In genomic region chr12:56579147-56579546, GRCh38 we compare ENCODE assay signal across 6 cellular contexts. TPM values are rescaled to one million over a fixed set of nuclear protein-coding genes. Genes with fewer than 3 reads are reported as not detected.
A peak's percentile ranks its signal among the peaks of the same experiment; 100 is the strongest.
DNase-seq lines count a peak whose midpoint lies in the region; ATAC-seq, FAIRE-seq and TF ChIP-seq lines count a peak whose summit lies in the region.
"Not testable (repeated sequence)": the region's sequence is repeated elsewhere in the genome, so short reads cannot be mapped to it uniquely, and the experiment has no call there.

No MANE protein-coding gene starts in this region.

- not testable (repeated sequence) for TF ChIP-seq CTCF in A549 (IDR thresholded peaks at IDR 0.05); K562 (IDR thresholded peaks at IDR 0.05 in 2 of 3, conservative IDR thresholded peaks at IDR 0.05 in 1 of 3; ENCODE audit: insufficient read depth in 2 of 3, low read depth in 1 of 3, low read length in 3 of 3); osteoblast (IDR thresholded peaks at IDR 0.05; ENCODE audit: extremely low read depth, low read depth, low read length)

- not testable (repeated sequence) for TF ChIP-seq EP300 in A549 (IDR thresholded peaks at IDR 0.05); K562 (IDR thresholded peaks at IDR 0.05; ENCODE audit: low read length)

- H3K27me3 ChIP-seq in K562 (ENCODE audit: control insufficient read depth in 2 of 2, insufficient read depth in 2 of 2, low read length in 2 of 2); osteoblast (ENCODE audit: insufficient read depth, low read length); trophoblast cell (ENCODE audit: insufficient read depth, low read length): not testable (repeated sequence)

- POLR2A ChIA-PET in A549 (lab: Yijun Ruan, JAX), result not testable (repeated sequence)
- POLR2A ChIA-PET in K562 (lab: Yijun Ruan, JAX), result interaction anchor here (0.9 to 1.4 kb wide), 2 partner anchors 10 to 12 kb away, joined by 3 to 4 read pairs; no protein-coding TSS in a partner anchor

- in situ Hi-C loops in K562 (cut with MboI), result loop anchor here (5.0 kb wide), 1 partner anchor 77 kb away; no protein-coding TSS in a partner anchor

- H2AK5ac ChIP-seq in trophoblast cell (ENCODE audit: low read length), result not testable (repeated sequence)

- FAIRE-seq in A549 (lab: Jason Lieb, UNC), result not testable (repeated sequence)
- FAIRE-seq in K562 (lab: Jason Lieb, UNC), result peak; percentile 6

- CTCF ChIA-PET in A549 (lab: Yijun Ruan, JAX) (interaction anchor here (0.6 to 21.2 kb wide), 6 partner anchors 12 to 138 kb away, joined by 3 to 282 read pairs (median 6); partner anchors contain the start of gene RBMS2), K562 (lab: Yijun Ruan, JAX; ENCODE audit: low intra/inter-chr PET ratio) (interaction anchor here (0.7 kb wide), 1 partner anchor 29 kb away, joined by 3 read pairs; no protein-coding TSS in a partner anchor)

- not testable (repeated sequence) for DNase-seq in A549 (ENCODE audit: low read depth in 1 of 2, low spot score in 1 of 2); K562 (ENCODE audit: extremely low read depth in 1 of 4, low spot score in 3 of 4); trophoblast cell
- DNase-seq in MV-4-11 (lab: John Stamatoyannopoulos, UW) (peak; percentile 12), RPMI7951 (ENCODE audit: low read depth) (peak; percentile 7), osteoblast (ENCODE audit: insufficient read length, low spot score, missing footprints) (peak; percentile 58)

- H2BK120ac ChIP-seq in trophoblast cell (ENCODE audit: insufficient read depth, low read length, poor library complexity), result not testable (repeated sequence)

- not testable (repeated sequence) for H3K23ac ChIP-seq in trophoblast cell (ENCODE audit: low read length)

- H3K36me3 ChIP-seq in K562 (ENCODE audit: control insufficient read depth, insufficient read depth, low read length), result not testable (repeated sequence)
- H3K36me3 ChIP-seq in osteoblast (ENCODE audit: insufficient read depth, low read length), result peaks cover 27% of the 10 kb centered on the region
- H3K36me3 ChIP-seq in trophoblast cell (ENCODE audit: control insufficient read depth in 1 of 2, insufficient read depth in 2 of 2, low read length in 2 of 2), result peaks cover 20 to 28% of the 10 kb centered on the region in 2 experiments

- H3K9me3 ChIP-seq in A549; K562 (replicated peaks; ENCODE audit: control insufficient read depth, insufficient read depth, low read depth, low read length); osteoblast (ENCODE audit: low read depth, low read length); trophoblast cell (ENCODE audit: insufficient read depth, low read depth, low read length): not testable (repeated sequence)

- not testable (repeated sequence) for H2BK12ac ChIP-seq in trophoblast cell (ENCODE audit: low read length)

- not testable (repeated sequence) for ATAC-seq in A549, K562

- not testable (repeated sequence) for H2BK5ac ChIP-seq in trophoblast cell (ENCODE audit: low read depth, low read length, poor library complexity)

- not testable (repeated sequence) for H3K4me3 ChIP-seq in A549; K562; osteoblast (ENCODE audit: insufficient read depth, low read length); trophoblast cell (ENCODE audit: low read depth, low read length)

- H4K12ac ChIP-seq in trophoblast cell (ENCODE audit: low read depth, low read length), result not testable (repeated sequence)

- not testable (repeated sequence) for H4K8ac ChIP-seq in trophoblast cell (ENCODE audit: low read depth, low read length)

- peak overlapping the region; percentile 36 for H3K4ac ChIP-seq in trophoblast cell (ENCODE audit: low read depth, low read length)

- TF ChIP-seq POLR2A in A549 (IDR thresholded peaks at IDR 0.05; ENCODE audit: low read length); K562 (conservative IDR thresholded peaks at IDR 0.05): not testable (repeated sequence)

- H3K79me1 ChIP-seq in trophoblast cell (ENCODE audit: low read length), result not testable (repeated sequence)

- not testable (repeated sequence) for BruUV-seq in K562 (replicated peaks; lab: Mats Ljungman, UMichigan)

- H3K9me1 ChIP-seq in K562 (ENCODE audit: control insufficient read depth, insufficient read depth, low read length), result not testable (repeated sequence)

- not testable (repeated sequence) for TF ChIP-seq RAD21 in A549 (conservative IDR thresholded peaks at IDR 0.05 in 1 of 2, IDR thresholded peaks at IDR 0.05 in 1 of 2); K562 (CRISPR knock-in tag; conservative IDR thresholded peaks at IDR 0.05 in 1 of 2, IDR thresholded peaks at IDR 0.05 in 1 of 2)

- H3K79me2 ChIP-seq in K562 (ENCODE audit: control insufficient read depth, insufficient read depth, low read length); osteoblast (ENCODE audit: insufficient read depth, low read length); trophoblast cell (ENCODE audit: control insufficient read depth, insufficient read depth, low read length, poor library complexity): not testable (repeated sequence)

- H2AFZ ChIP-seq in K562 (ENCODE audit: low read depth, low read length), result 0 out of 2 replicates have a peak overlapping the region, but pooled peaks have one; percentile 33
- not testable (repeated sequence) for H2AFZ ChIP-seq in osteoblast (ENCODE audit: low read length); trophoblast cell (ENCODE audit: insufficient read depth, low read length, poor library complexity)

- H3K9ac ChIP-seq in K562 (ENCODE audit: insufficient read depth in 1 of 2, low read depth in 2 of 2, low read length in 2 of 2); trophoblast cell (ENCODE audit: low read length): not testable (repeated sequence)

- not testable (repeated sequence) for H3K18ac ChIP-seq in trophoblast cell (ENCODE audit: low read length)

- H3K4me1 ChIP-seq in A549; K562 (replicated peaks in 1 of 2; ENCODE audit: control insufficient read depth in 2 of 2, insufficient read depth in 2 of 2, low read length in 2 of 2); osteoblast (ENCODE audit: insufficient read depth, low read length); trophoblast cell (ENCODE audit: control insufficient read depth in 1 of 2, insufficient read depth in 2 of 2, low read length in 2 of 2): not testable (repeated sequence)

- not testable (repeated sequence) for H3K4me2 ChIP-seq in A549; K562 (ENCODE audit: insufficient read depth, low read length); osteoblast (ENCODE audit: insufficient read depth, low read length); trophoblast cell (ENCODE audit: low read length)

- intact Hi-C loops in K562 (cut with micrococcal nuclease), result not testable (repeated sequence)

- not testable (repeated sequence) for H4K91ac ChIP-seq in trophoblast cell (ENCODE audit: low read depth, low read length)

- not testable (repeated sequence) for H4K20me1 ChIP-seq in K562 (replicated peaks; ENCODE audit: control insufficient read depth, insufficient read depth, low read length); osteoblast (ENCODE audit: insufficient read depth, low read length)

- WGBS in A549 (ENCODE audit: missing lambda C conversion rate), result 94% methylated on average over 10 of the region's 10 CpGs
- 22% methylated on average over 10 of the region's 10 CpGs for WGBS in K562 (ENCODE audit: insufficient coverage, low coverage, missing lambda C conversion rate)
- no CpG with 5 or more reads among the region's 10 CpGs for WGBS in trophoblast cell (ENCODE audit: extremely low coverage, insufficient coverage, insufficient read length)

- not testable (repeated sequence) for H3K27ac ChIP-seq in A549; K562 (ENCODE audit: extremely low read depth, low read depth, low read length); osteoblast (ENCODE audit: low read depth, low read length); trophoblast cell (ENCODE audit: low read depth, low read length)

- H3K14ac ChIP-seq in trophoblast cell (ENCODE audit: low read length), result not testable (repeated sequence)

RNA-seq across cellular contexts. Expression of gene BAZ2A, which starts 51.0 kb away (rescaled TPM):
- polyA plus RNA-seq in A549 (2011; rRNA removed) (59.4 and 103 TPM in 2 replicates), A549 (2017; fragmentation: RNase III; extraction: RNeasy Plus Mini Kit Qiagen cat#74134 plus additional on column Dnase treatment) (34.2 to 41.7 TPM (median 40.8 TPM) in 3 replicates), K562 (2011; rRNA removed) (60.2 and 106 TPM in 2 replicates), K562 (2014; fragmentation: Illumina TruSeq; extraction: Trizol) (74.3 and 82.1 TPM in 2 replicates), K562 (2014; fragmentation: Nextera tagmentation; extraction: Ambion mirVana) (10 to 100 TPM in 1 of 2 experiments, 1 to 10 TPM in 1; 4.5 to 22.2 TPM), K562 (2014; rRNA removed) (40.9 and 52.4 TPM in 2 replicates)
- 40.7 and 41.9 TPM in 2 replicates for polyA plus RNA-seq in A549 (2012; cell fraction: cytosol; rRNA removed)
- 82.9 and 85.0 TPM in 2 replicates for polyA plus RNA-seq in A549 (2012; cell fraction: nucleus; rRNA removed)
- 150 and 155 TPM in 2 replicates for polyA minus RNA-seq in A549 (2011; rRNA and poly(A)+ RNA removed)
- 9.9 and 19.6 TPM in 2 replicates for total RNA-seq in RPMI7951 (2014; rRNA removed; shearing (Covaris generic))
- total RNA-seq in K562 (2011; cell fraction: chromatin; rRNA removed; ENCODE audit: low replicate concordance), result 610 and 900 TPM in 2 replicates
- 295 and 308 TPM in 2 replicates for total RNA-seq in K562 (2011; cell fraction: nucleolus; rRNA removed)
- total RNA-seq in K562 (2011; cell fraction: nucleoplasm; rRNA removed), result 357 and 370 TPM in 2 replicates
- total RNA-seq in K562 (2014; rRNA removed) (26.2 and 30.6 TPM in 2 replicates), K562 (2014; rRNA removed; fragmentation: Illumina TruSeq; extraction: Trizol) (18.4 and 22.5 TPM in 2 replicates), K562 (2015; rRNA removed; fragmentation: Illumina TruSeq; extraction: Trizol) (18.6 and 24.1 TPM in 2 replicates), K562 (2021) (72.1 and 86.4 TPM in 2 replicates), osteoblast (49.6 and 51.3 TPM in 2 replicates)
- 71.3 and 75.4 TPM in 2 replicates for polyA plus RNA-seq in K562 (2011; cell fraction: cytosol; rRNA removed)
- polyA plus RNA-seq in K562 (2011; cell fraction: nucleus; rRNA removed), result 204 and 222 TPM in 2 replicates
- 46.5 and 60.7 TPM in 2 replicates for polyA plus RNA-seq in K562 (2012)
- polyA minus RNA-seq in K562 (2011; rRNA and poly(A)+ RNA removed), result 102 and 122 TPM in 2 replicates
- 57.1 and 59.6 TPM in 2 replicates for polyA minus RNA-seq in K562 (2011; cell fraction: cytosol; rRNA and poly(A)+ RNA removed)
- 64.6 and 113 TPM in 2 replicates for polyA minus RNA-seq in K562 (2011; cell fraction: nucleus; rRNA and poly(A)+ RNA removed)
- polyA plus RNA-seq in trophoblast cell (2013), result 129 and 130 TPM in 2 replicates

RNA-seq across cellular contexts. Expression of gene RBMS2, which starts 57.5 kb away (rescaled TPM):
- 46.4 and 61.6 TPM in 2 replicates for polyA plus RNA-seq in A549 (2011; rRNA removed)
- polyA plus RNA-seq in A549 (2012; cell fraction: cytosol; rRNA removed), result 17.7 and 27.3 TPM in 2 replicates
- polyA plus RNA-seq in A549 (2012; cell fraction: nucleus; rRNA removed), result 19.4 and 20.9 TPM in 2 replicates
- polyA plus RNA-seq in A549 (2017; fragmentation: RNase III; extraction: RNeasy Plus Mini Kit Qiagen cat#74134 plus additional on column Dnase treatment), result 13.3 to 16.5 TPM (median 15.1 TPM) in 3 replicates
- polyA minus RNA-seq in A549 (2011; rRNA and poly(A)+ RNA removed), result 81.1 and 121 TPM in 2 replicates
- 6.7 and 7.1 TPM in 2 replicates for total RNA-seq in RPMI7951 (2014; rRNA removed; shearing (Covaris generic))
- total RNA-seq in K562 (2011; cell fraction: chromatin; rRNA removed; ENCODE audit: low replicate concordance), result 1.5 and 2.0 TPM in 2 replicates
- 0.53 and 0.83 TPM in 2 replicates for total RNA-seq in K562 (2011; cell fraction: nucleolus; rRNA removed)
- 0.66 and 1.2 TPM in 2 replicates for total RNA-seq in K562 (2011; cell fraction: nucleoplasm; rRNA removed)
- 0.09 and 0.12 TPM in 2 replicates for total RNA-seq in K562 (2014; rRNA removed)
- 0.25 and 1.2 TPM in 2 replicates for total RNA-seq in K562 (2014; rRNA removed; fragmentation: Illumina TruSeq; extraction: Trizol)
- total RNA-seq in K562 (2015; rRNA removed; fragmentation: Illumina TruSeq; extraction: Trizol), result 0.19 and 0.29 TPM in 2 replicates
- total RNA-seq in K562 (2021), result 0.66 and 2.4 TPM in 2 replicates
- 1.3 and 1.5 TPM in 2 replicates for polyA plus RNA-seq in K562 (2011; rRNA removed)
- 1.3 and 1.4 TPM in 2 replicates for polyA plus RNA-seq in K562 (2011; cell fraction: cytosol; rRNA removed)
- polyA plus RNA-seq in K562 (2011; cell fraction: nucleus; rRNA removed), result 1.1 and 1.5 TPM in 2 replicates
- polyA plus RNA-seq in K562 (2012), result 0.56 and 0.69 TPM in 2 replicates
- polyA plus RNA-seq in K562 (2014; fragmentation: Illumina TruSeq; extraction: Trizol), result 0.44 and 10.5 TPM in 2 replicates
- polyA plus RNA-seq in K562 (2014; fragmentation: Nextera tagmentation; extraction: Ambion mirVana), result under 1 TPM; 0.08 to 0.31 TPM
- polyA plus RNA-seq in K562 (2014; rRNA removed), result 0.36 and 0.78 TPM in 2 replicates
- polyA minus RNA-seq in K562 (2011; rRNA and poly(A)+ RNA removed), result 4.4 and 6.9 TPM in 2 replicates
- 1.5 and 3.6 TPM in 2 replicates for polyA minus RNA-seq in K562 (2011; cell fraction: cytosol; rRNA and poly(A)+ RNA removed)
- polyA minus RNA-seq in K562 (2011; cell fraction: nucleus; rRNA and poly(A)+ RNA removed), result 0.27 and 0.44 TPM in 2 replicates
- total RNA-seq in osteoblast, result 24.2 and 26.2 TPM in 2 replicates
- 49.4 and 51.3 TPM in 2 replicates for polyA plus RNA-seq in trophoblast cell (2013)
